Comparison of ENCODE assay signal across 3 cellular contexts in genomic region chr1:166878173-166878917, GRCh38.
TF ChIP-seq lines count a peak whose summit lies in the region.

No MANE protein-coding gene starts in this region.

TF ChIP-seq in A549, 52 proteins besides CTCF, POLR2A, EP300 and RAD21:
- peak; percentile 4 for TF ChIP-seq MAFK (IDR thresholded peaks at IDR 0.05; ENCODE audit: partially characterized antibody)

TF ChIP-seq in HCT116, 20 proteins besides CTCF, POLR2A, EP300 and RAD21:
- peak; percentile 60 for TF ChIP-seq SP1 (IDR thresholded peaks at IDR 0.05; ENCODE audit: low read depth)

TF ChIP-seq in H1, 55 proteins besides CTCF, POLR2A, EP300 and RAD21:
- TF ChIP-seq SP1 (IDR thresholded peaks at IDR 0.05; ENCODE audit: low read depth, low read length), result 0 out of 2 replicates have a peak, but pooled peaks have one; percentile 11
